Comparison of ENCODE assay signal across 1 cellular context in genomic region chr9:35812025-35812602, GRCh38.
TF ChIP-seq lines count a peak whose summit lies in the region.

Gene SPAG8, minus strand, starts transcription at chr9:35812262. Its CDS starts 115 bp downstream, at chr9:35812147.

TF ChIP-seq in HepG2, 621 proteins besides CTCF, POLR2A, EP300 and RAD21 (continued from another document and continues in another):
- TF ChIP-seq, protein P1, sequence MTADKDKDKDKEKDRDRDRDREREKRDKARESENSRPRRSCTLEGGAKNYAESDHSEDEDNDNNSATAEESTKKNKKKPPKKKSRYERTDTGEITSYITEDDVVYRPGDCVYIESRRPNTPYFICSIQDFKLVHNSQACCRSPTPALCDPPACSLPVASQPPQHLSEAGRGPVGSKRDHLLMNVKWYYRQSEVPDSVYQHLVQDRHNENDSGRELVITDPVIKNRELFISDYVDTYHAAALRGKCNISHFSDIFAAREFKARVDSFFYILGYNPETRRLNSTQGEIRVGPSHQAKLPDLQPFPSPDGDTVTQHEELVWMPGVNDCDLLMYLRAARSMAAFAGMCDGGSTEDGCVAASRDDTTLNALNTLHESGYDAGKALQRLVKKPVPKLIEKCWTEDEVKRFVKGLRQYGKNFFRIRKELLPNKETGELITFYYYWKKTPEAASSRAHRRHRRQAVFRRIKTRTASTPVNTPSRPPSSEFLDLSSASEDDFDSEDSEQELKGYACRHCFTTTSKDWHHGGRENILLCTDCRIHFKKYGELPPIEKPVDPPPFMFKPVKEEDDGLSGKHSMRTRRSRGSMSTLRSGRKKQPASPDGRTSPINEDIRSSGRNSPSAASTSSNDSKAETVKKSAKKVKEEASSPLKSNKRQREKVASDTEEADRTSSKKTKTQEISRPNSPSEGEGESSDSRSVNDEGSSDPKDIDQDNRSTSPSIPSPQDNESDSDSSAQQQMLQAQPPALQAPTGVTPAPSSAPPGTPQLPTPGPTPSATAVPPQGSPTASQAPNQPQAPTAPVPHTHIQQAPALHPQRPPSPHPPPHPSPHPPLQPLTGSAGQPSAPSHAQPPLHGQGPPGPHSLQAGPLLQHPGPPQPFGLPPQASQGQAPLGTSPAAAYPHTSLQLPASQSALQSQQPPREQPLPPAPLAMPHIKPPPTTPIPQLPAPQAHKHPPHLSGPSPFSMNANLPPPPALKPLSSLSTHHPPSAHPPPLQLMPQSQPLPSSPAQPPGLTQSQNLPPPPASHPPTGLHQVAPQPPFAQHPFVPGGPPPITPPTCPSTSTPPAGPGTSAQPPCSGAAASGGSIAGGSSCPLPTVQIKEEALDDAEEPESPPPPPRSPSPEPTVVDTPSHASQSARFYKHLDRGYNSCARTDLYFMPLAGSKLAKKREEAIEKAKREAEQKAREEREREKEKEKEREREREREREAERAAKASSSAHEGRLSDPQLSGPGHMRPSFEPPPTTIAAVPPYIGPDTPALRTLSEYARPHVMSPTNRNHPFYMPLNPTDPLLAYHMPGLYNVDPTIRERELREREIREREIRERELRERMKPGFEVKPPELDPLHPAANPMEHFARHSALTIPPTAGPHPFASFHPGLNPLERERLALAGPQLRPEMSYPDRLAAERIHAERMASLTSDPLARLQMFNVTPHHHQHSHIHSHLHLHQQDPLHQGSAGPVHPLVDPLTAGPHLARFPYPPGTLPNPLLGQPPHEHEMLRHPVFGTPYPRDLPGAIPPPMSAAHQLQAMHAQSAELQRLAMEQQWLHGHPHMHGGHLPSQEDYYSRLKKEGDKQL (CRISPR knock-in tag; IDR thresholded peaks at IDR 0.05; ENCODE audit: low read depth): no peak
- no peak for TF ChIP-seq NCOA5 (CRISPR knock-in tag; IDR thresholded peaks at IDR 0.05)
- TF ChIP-seq EHMT2 (IDR thresholded peaks at IDR 0.05; ENCODE audit: borderline replicate concordance, low read depth, low read length): no peak
- no peak for TF ChIP-seq HIVEP1 (CRISPR knock-in tag; IDR thresholded peaks at IDR 0.05)
- TF ChIP-seq ELK4 (CRISPR knock-in tag; IDR thresholded peaks at IDR 0.05; ENCODE audit: borderline replicate concordance): no peak
- no peak for TF ChIP-seq TGIF2 (CRISPR knock-in tag; IDR thresholded peaks at IDR 0.05)
- TF ChIP-seq SETDB1 (CRISPR knock-in tag; IDR thresholded peaks at IDR 0.05; ENCODE audit: borderline replicate concordance): no peak
- TF ChIP-seq NRL (CRISPR knock-in tag; IDR thresholded peaks at IDR 0.05; ENCODE audit: borderline replicate concordance): 0 out of 2 replicates have a peak, but pooled peaks have one; percentile 61
- TF ChIP-seq NFRKB (IDR thresholded peaks at IDR 0.05): no peak
- TF ChIP-seq PTBP1 (IDR thresholded peaks at IDR 0.05; ENCODE audit: low read depth, low read length, poor library complexity, severe bottlenecking): no peak
- peak; percentile 85; the same call in 1 of the 2 replicates for TF ChIP-seq REPIN1 (CRISPR knock-in tag; IDR thresholded peaks at IDR 0.05; ENCODE audit: borderline replicate concordance, low read depth)
- TF ChIP-seq, protein P2, sequence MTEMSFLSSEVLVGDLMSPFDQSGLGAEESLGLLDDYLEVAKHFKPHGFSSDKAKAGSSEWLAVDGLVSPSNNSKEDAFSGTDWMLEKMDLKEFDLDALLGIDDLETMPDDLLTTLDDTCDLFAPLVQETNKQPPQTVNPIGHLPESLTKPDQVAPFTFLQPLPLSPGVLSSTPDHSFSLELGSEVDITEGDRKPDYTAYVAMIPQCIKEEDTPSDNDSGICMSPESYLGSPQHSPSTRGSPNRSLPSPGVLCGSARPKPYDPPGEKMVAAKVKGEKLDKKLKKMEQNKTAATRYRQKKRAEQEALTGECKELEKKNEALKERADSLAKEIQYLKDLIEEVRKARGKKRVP (CRISPR knock-in tag; IDR thresholded peaks at IDR 0.05): no peak
- no peak for TF ChIP-seq ESRRA (CRISPR knock-in tag; IDR thresholded peaks at IDR 0.05; ENCODE audit: low read depth)
- TF ChIP-seq, protein P3, sequence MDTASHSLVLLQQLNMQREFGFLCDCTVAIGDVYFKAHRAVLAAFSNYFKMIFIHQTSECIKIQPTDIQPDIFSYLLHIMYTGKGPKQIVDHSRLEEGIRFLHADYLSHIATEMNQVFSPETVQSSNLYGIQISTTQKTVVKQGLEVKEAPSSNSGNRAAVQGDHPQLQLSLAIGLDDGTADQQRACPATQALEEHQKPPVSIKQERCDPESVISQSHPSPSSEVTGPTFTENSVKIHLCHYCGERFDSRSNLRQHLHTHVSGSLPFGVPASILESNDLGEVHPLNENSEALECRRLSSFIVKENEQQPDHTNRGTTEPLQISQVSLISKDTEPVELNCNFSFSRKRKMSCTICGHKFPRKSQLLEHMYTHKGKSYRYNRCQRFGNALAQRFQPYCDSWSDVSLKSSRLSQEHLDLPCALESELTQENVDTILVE (CRISPR knock-in tag; IDR thresholded peaks at IDR 0.05): 0 out of 2 replicates have a peak, but pooled peaks have one; percentile 47
- TF ChIP-seq TERF1 (CRISPR knock-in tag; IDR thresholded peaks at IDR 0.05): no peak
- TF ChIP-seq ZNF660 (CRISPR knock-in tag; IDR thresholded peaks at IDR 0.05; ENCODE audit: borderline replicate concordance, low read depth): no peak
- TF ChIP-seq ZNF501 (CRISPR knock-in tag; IDR thresholded peaks at IDR 0.05): peak; percentile 71; the same call in 1 of the 2 replicates
- no peak for TF ChIP-seq AHDC1 (CRISPR knock-in tag; IDR thresholded peaks at IDR 0.05; ENCODE audit: borderline replicate concordance)
- TF ChIP-seq MTF1 (CRISPR knock-in tag; IDR thresholded peaks at IDR 0.05): no peak
- TF ChIP-seq ZNF503 (CRISPR knock-in tag; IDR thresholded peaks at IDR 0.05): no peak
- no peak for TF ChIP-seq ZMYM2 (CRISPR knock-in tag; IDR thresholded peaks at IDR 0.05)
- 0 out of 2 replicates have a peak, but pooled peaks have one; percentile 15 for TF ChIP-seq RFXAP (CRISPR knock-in tag; IDR thresholded peaks at IDR 0.05; ENCODE audit: borderline replicate concordance)
- TF ChIP-seq SIN3A (IDR thresholded peaks at IDR 0.05; ENCODE audit: borderline replicate concordance, low read depth, low read length): peak; percentile 81; the same call in 1 of the 2 replicates
- TF ChIP-seq, protein P4, sequence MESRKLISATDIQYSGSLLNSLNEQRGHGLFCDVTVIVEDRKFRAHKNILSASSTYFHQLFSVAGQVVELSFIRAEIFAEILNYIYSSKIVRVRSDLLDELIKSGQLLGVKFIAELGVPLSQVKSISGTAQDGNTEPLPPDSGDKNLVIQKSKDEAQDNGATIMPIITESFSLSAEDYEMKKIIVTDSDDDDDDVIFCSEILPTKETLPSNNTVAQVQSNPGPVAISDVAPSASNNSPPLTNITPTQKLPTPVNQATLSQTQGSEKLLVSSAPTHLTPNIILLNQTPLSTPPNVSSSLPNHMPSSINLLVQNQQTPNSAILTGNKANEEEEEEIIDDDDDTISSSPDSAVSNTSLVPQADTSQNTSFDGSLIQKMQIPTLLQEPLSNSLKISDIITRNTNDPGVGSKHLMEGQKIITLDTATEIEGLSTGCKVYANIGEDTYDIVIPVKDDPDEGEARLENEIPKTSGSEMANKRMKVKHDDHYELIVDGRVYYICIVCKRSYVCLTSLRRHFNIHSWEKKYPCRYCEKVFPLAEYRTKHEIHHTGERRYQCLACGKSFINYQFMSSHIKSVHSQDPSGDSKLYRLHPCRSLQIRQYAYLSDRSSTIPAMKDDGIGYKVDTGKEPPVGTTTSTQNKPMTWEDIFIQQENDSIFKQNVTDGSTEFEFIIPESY (CRISPR knock-in tag; IDR thresholded peaks at IDR 0.05): peak; percentile 19; the same call in 1 of the 2 replicates
- TF ChIP-seq ZNF121 (CRISPR knock-in tag; IDR thresholded peaks at IDR 0.05): no peak
- TF ChIP-seq KLF13 (CRISPR knock-in tag; IDR thresholded peaks at IDR 0.05): no peak
- TF ChIP-seq ZFP36 (IDR thresholded peaks at IDR 0.05; ENCODE audit: borderline replicate concordance, low read depth, low read length, partially characterized antibody): no peak
- TF ChIP-seq CEBPB (IDR thresholded peaks at IDR 0.05; ENCODE audit: borderline replicate concordance, low read depth, low read length): no peak
- peak; percentile 43; the same call in 1 of the 2 replicates for TF ChIP-seq ZNF768 (CRISPR knock-in tag; IDR thresholded peaks at IDR 0.05)
- no peak for TF ChIP-seq WIZ (CRISPR knock-in tag; IDR thresholded peaks at IDR 0.05)
- TF ChIP-seq, protein P5, sequence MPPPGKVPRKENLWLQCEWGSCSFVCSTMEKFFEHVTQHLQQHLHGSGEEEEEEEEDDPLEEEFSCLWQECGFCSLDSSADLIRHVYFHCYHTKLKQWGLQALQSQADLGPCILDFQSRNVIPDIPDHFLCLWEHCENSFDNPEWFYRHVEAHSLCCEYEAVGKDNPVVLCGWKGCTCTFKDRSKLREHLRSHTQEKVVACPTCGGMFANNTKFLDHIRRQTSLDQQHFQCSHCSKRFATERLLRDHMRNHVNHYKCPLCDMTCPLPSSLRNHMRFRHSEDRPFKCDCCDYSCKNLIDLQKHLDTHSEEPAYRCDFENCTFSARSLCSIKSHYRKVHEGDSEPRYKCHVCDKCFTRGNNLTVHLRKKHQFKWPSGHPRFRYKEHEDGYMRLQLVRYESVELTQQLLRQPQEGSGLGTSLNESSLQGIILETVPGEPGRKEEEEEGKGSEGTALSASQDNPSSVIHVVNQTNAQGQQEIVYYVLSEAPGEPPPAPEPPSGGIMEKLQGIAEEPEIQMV (CRISPR knock-in tag; IDR thresholded peaks at IDR 0.05; ENCODE audit: low read depth): peak; percentile 91
- no peak for TF ChIP-seq ZNF24 (IDR thresholded peaks at IDR 0.05)
- no peak for TF ChIP-seq TRIM24 (CRISPR knock-in tag; IDR thresholded peaks at IDR 0.05)
- TF ChIP-seq, protein P6, sequence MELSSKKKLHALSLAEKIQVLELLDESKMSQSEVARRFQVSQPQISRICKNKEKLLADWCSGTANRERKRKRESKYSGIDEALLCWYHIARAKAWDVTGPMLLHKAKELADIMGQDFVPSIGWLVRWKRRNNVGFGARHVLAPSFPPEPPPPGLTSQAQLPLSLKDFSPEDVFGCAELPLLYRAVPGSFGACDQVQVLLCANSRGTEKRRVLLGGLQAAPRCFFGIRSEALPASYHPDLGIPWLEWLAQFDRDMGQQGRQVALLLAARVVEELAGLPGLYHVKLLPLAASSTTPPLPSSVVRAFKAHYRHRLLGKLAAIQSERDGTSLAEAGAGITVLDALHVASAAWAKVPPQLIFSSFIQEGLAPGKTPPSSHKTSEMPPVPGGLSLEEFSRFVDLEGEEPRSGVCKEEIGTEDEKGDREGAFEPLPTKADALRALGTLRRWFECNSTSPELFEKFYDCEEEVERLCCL (CRISPR knock-in tag; IDR thresholded peaks at IDR 0.05; ENCODE audit: borderline replicate concordance): no peak
- TF ChIP-seq MTA1 (CRISPR knock-in tag; IDR thresholded peaks at IDR 0.05; ENCODE audit: borderline replicate concordance): no peak
